In the genomic region with DNA sequence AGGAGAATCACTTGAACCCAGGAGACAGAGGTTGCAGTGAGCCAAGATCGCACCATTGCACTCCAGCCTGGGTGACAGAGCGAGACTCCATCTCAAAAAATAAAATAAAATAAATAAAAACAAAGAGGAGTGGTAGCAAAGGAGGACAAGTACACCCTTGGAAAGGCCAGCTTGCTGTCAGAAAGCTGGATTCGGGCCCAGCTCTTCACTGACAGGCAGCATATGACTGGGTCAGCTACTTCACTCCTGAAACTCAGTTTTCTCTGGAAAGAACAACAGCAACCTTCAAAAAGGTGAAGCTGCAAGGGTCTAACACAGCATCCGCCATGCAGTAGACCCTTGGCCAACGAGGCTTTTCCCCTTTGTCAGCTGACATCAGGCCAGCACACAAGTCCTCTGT, we compare ENCODE assay signal across 24 cellular contexts.
"Had no signal": no experiment of that assay in that cellular context is flagged by ENCODE, and none has a peak within 500 bp of the region (broad histone marks: within the 10 kb centered on the region; RNA-seq: fewer than 3 reads in every experiment).

No MANE protein-coding gene starts in this region.

- H3K4me3 Mint-ChIP-seq: effector memory CD8-positive, alpha-beta T cell; immature natural killer cell; naive thymus-derived CD8-positive, alpha-beta T cell; nephron progenitor cell; stimulated activated naive CD8-positive, alpha-beta T cell treated with anti-CD3 and anti-CD28 coated beads, Interleukin-15, amount 100 ng/mL, for 72 hours had no signal

- FAIRE-seq: endometrium, frontal cortex, small intestine, urothelium cell line had no signal

- H3K4me1 Mint-ChIP-seq: immature natural killer cell; stimulated activated naive CD8-positive, alpha-beta T cell treated with anti-CD3 and anti-CD28 coated beads, Interleukin-15, amount 100 ng/mL, for 72 hours had no signal

- H3K36me3 ChIP-seq: right lobe of liver, suprapubic skin, thyroid gland had no signal

- H3K27ac ChIP-seq: coronary artery, psoas muscle, right lobe of liver, suprapubic skin, thyroid gland had no signal

- H3K4me3 ChIP-seq: coronary artery, psoas muscle, right lobe of liver, suprapubic skin, thyroid gland had no signal

- H3K4me1 ChIP-seq: psoas muscle, right lobe of liver, thyroid gland had no signal

- DNase-seq: central memory CD4-positive, alpha-beta T cell; dermis blood vessel endothelial cell; effector memory CD8-positive, alpha-beta T cell; immature natural killer cell; islet precursor cell; kidney glomerular epithelial cell; mesendoderm; naive thymus-derived CD8-positive, alpha-beta T cell; nephron progenitor cell; psoas muscle; right lobe of liver; small intestine; stimulated activated CD4-positive, alpha-beta T cell treated with anti-CD3 and anti-CD28 coated beads, Interleukin-1b, Interleukin-23, amount 100 ng/mL, for 48 hours; stimulated activated CD4-positive, alpha-beta T cell treated with anti-CD3 and anti-CD28 coated beads, Interleukin-4, amount 100 ng/mL, for 1 hour; stimulated activated CD8-positive, alpha-beta memory T cell treated with anti-CD3 and anti-CD28 coated beads, Interleukin-4, amount 100 ng/mL, for 48 hours; stimulated activated naive CD4-positive, alpha-beta T cell; stimulated activated naive CD8-positive, alpha-beta T cell treated with anti-CD3 and anti-CD28 coated beads, Interleukin-15, amount 100 ng/mL, for 72 hours; trophoblast cell had no signal

- H3K27ac Mint-ChIP-seq: effector memory CD8-positive, alpha-beta T cell; immature natural killer cell had no signal

- H3K9me3 Mint-ChIP-seq: effector memory CD8-positive, alpha-beta T cell; immature natural killer cell; naive thymus-derived CD8-positive, alpha-beta T cell; nephron progenitor cell; stimulated activated naive CD8-positive, alpha-beta T cell treated with anti-CD3 and anti-CD28 coated beads, Interleukin-15, amount 100 ng/mL, for 72 hours had no signal

- H3K36me3 Mint-ChIP-seq: immature natural killer cell; naive thymus-derived CD8-positive, alpha-beta T cell had no signal

- H3K9me3 ChIP-seq: psoas muscle, right lobe of liver, suprapubic skin, thyroid gland had no signal

- H3K27me3 ChIP-seq: right lobe of liver, suprapubic skin, thyroid gland had no signal

- H3K27me3 Mint-ChIP-seq: naive thymus-derived CD8-positive, alpha-beta T cell; stimulated activated naive CD8-positive, alpha-beta T cell treated with anti-CD3 and anti-CD28 coated beads, Interleukin-15, amount 100 ng/mL, for 72 hours had no signal
